Comparison of ENCODE assay signal across 24 cellular contexts in genomic region chr11:15127341-15127740, GRCh38. TPM values are rescaled to one million over a fixed set of nuclear protein-coding genes. Genes with fewer than 3 reads are reported as not detected.
DNase-seq lines count a peak whose midpoint lies in the region; ATAC-seq, FAIRE-seq and TF ChIP-seq lines count a peak whose summit lies in the region.
"Had no signal": no experiment of that assay in that cellular context is flagged by ENCODE, and none has a peak within 500 bp of the region (broad histone marks: within the 10 kb centered on the region; RNA-seq: fewer than 3 reads in every experiment).

No MANE protein-coding gene starts in this region.

- H3K79me2 ChIP-seq in keratinocyte (ENCODE audit: control insufficient read depth, insufficient read depth, low read length): no peaks in the 10 kb centered on the region

- no peak overlapping the region for H3K27ac ChIP-seq in keratinocyte (ENCODE audit: control insufficient read depth, insufficient read depth, low read length)

- H3K36me3 Mint-ChIP-seq in activated naive CD8-positive, alpha-beta T cell treated with anti-CD3 and anti-CD28 coated beads for 36 hours: no peaks in the 10 kb centered on the region
- H3K36me3 Mint-ChIP-seq: activated naive CD4-positive, alpha-beta T cell treated with anti-CD3 and anti-CD28 coated beads, Interleukin-2, amount 50 U/mL, for 24 hours; memory B cell; natural killer cell treated with Interleukin-12 subunit alpha and Interleukin-12 subunit beta and Interleukin-15 and Interleukin-18, amount 100 ng/mL, for 72 hours had no signal

- H4K20me1 ChIP-seq in keratinocyte (ENCODE audit: control insufficient read depth, extremely low read depth, insufficient read depth, low read length): no peaks in the 10 kb centered on the region

- no peak overlapping the region for H2AFZ ChIP-seq in keratinocyte (ENCODE audit: control insufficient read depth, low read length)

- no peak overlapping the region for H3K4me2 ChIP-seq in keratinocyte (ENCODE audit: control insufficient read depth, extremely low read depth, insufficient read depth, low read depth, low read length)

- no peak overlapping the region for H3K4me3 Mint-ChIP-seq in activated naive CD8-positive, alpha-beta T cell treated with anti-CD3 and anti-CD28 coated beads for 36 hours
- H3K4me3 Mint-ChIP-seq: activated naive CD4-positive, alpha-beta T cell treated with anti-CD3 and anti-CD28 coated beads, Interleukin-2, amount 50 U/mL, for 24 hours; activated T-cell treated with anti-CD3 and anti-CD28 coated beads, Interleukin-2, amount 50 U/mL, for 4 hours; effector memory CD8-positive, alpha-beta T cell; memory B cell; natural killer cell treated with Interleukin-12 subunit alpha and Interleukin-12 subunit beta and Interleukin-15 and Interleukin-18, amount 100 ng/mL, for 72 hours had no signal

- peak; percentile 84 for FAIRE-seq in keratinocyte (lab: Jason Lieb, UNC)
- FAIRE-seq: GM18507, GM19239 had no signal

- TF ChIP-seq CTCF in cardiac fibroblast (IDR thresholded peaks at IDR 0.05; ENCODE audit: low read depth, low read length): no peak
- no peak for TF ChIP-seq CTCF in keratinocyte (optimal IDR thresholded peaks at IDR 0.05 in 1 of 3, IDR thresholded peaks at IDR 0.05 in 1 of 3, conservative IDR thresholded peaks at IDR 0.05 in 1 of 3; ENCODE audit: extremely low read depth in 1 of 3, insufficient read depth in 2 of 3, low read length in 3 of 3)
- no peak for TF ChIP-seq CTCF in BE2C (IDR thresholded peaks at IDR 0.05; ENCODE audit: low read depth, low read length)

- no peaks in the 10 kb centered on the region for H3K27me3 ChIP-seq in keratinocyte (ENCODE audit: control insufficient read depth, extremely low read depth, insufficient read depth, low read length)
- H3K27me3 ChIP-seq in BE2C: no peaks in the 10 kb centered on the region
- H3K27me3 ChIP-seq: Peyer's patch had no signal

- H3K4me3 ChIP-seq in cardiac fibroblast (replicated peaks in 1 of 2; ENCODE audit: low read depth in 2 of 2, low read length in 2 of 2) (no peak overlapping the region), keratinocyte (ENCODE audit: control insufficient read depth in 2 of 3, extremely low read depth in 1 of 3, insufficient read depth in 2 of 3, low read depth in 1 of 3, low read length in 3 of 3) (no peak overlapping the region), BE2C (ENCODE audit: low read depth, low read length) (no peak overlapping the region)
- H3K4me3 ChIP-seq: Peyer's patch had no signal

- no peak overlapping the region for H3K27ac Mint-ChIP-seq in activated naive CD8-positive, alpha-beta T cell treated with anti-CD3 and anti-CD28 coated beads for 36 hours
- H3K27ac Mint-ChIP-seq: activated naive CD4-positive, alpha-beta T cell treated with anti-CD3 and anti-CD28 coated beads, Interleukin-2, amount 50 U/mL, for 24 hours; effector memory CD8-positive, alpha-beta T cell; memory B cell; natural killer cell treated with Interleukin-12 subunit alpha and Interleukin-12 subunit beta and Interleukin-15 and Interleukin-18, amount 100 ng/mL, for 72 hours had no signal

- H3K9me3 ChIP-seq in keratinocyte (ENCODE audit: control insufficient read depth, low read depth, low read length) (no peaks in the 10 kb centered on the region), BE2C (no peaks in the 10 kb centered on the region)
- H3K9me3 ChIP-seq: Peyer's patch had no signal

- DNase-seq in AG08396 (ENCODE audit: low spot score) (peak; percentile 46), LHCN-M2 (ENCODE audit: low read depth) (peak; percentile 78), cardiac fibroblast (ENCODE audit: low read depth in 2 of 2) (peak; percentile 68 to 97), keratinocyte (ENCODE audit: low read depth, low spot score) (no peak), T1000 (lab: John Stamatoyannopoulos, UW) (no peak), BE2C (no peak)
- DNase-seq in activated naive CD8-positive, alpha-beta T cell treated with anti-CD3 and anti-CD28 coated beads for 36 hours: no peak
- DNase-seq: activated CD4-positive, alpha-beta T cell treated with anti-CD3 and anti-CD28 coated beads, Interleukin-2, amount 50 U/mL, for 48 hours; activated T-cell treated with anti-CD3 and anti-CD28 coated beads, Interleukin-2, amount 50 U/mL, for 4 hours; central memory CD4-positive, alpha-beta T cell; effector memory CD8-positive, alpha-beta T cell; NCI-H1048; NCI-H2171; NCI-H748 treated with DMSO at 0.1 percent for 48 hours; Peyer's patch; substantia nigra had no signal

- H3K36me3 ChIP-seq in keratinocyte (ENCODE audit: control insufficient read depth in 2 of 2, extremely low read depth in 1 of 2, insufficient read depth in 2 of 2, low read length in 2 of 2) (no peaks in the 10 kb centered on the region), BE2C (no peaks in the 10 kb centered on the region)
- H3K36me3 ChIP-seq: Peyer's patch had no signal

- H3K4me1 Mint-ChIP-seq in activated naive CD8-positive, alpha-beta T cell treated with anti-CD3 and anti-CD28 coated beads for 36 hours: no peaks in the 10 kb centered on the region
- H3K4me1 Mint-ChIP-seq: activated naive CD4-positive, alpha-beta T cell treated with anti-CD3 and anti-CD28 coated beads, Interleukin-2, amount 50 U/mL, for 24 hours; memory B cell had no signal

- no peak overlapping the region for H3K9ac ChIP-seq in keratinocyte (ENCODE audit: control insufficient read depth, extremely low read depth, insufficient read depth, low read length)

- dilution Hi-C loops in keratinocyte (cut with MboI; ENCODE audit: extremely low pct_ligation_motif_present, low sequenced_read_pairs): no loop called here

- H3K9me3 Mint-ChIP-seq in activated naive CD8-positive, alpha-beta T cell treated with anti-CD3 and anti-CD28 coated beads for 36 hours: no peaks in the 10 kb centered on the region
- H3K9me3 Mint-ChIP-seq: activated naive CD4-positive, alpha-beta T cell treated with anti-CD3 and anti-CD28 coated beads, Interleukin-2, amount 50 U/mL, for 24 hours; activated T-cell treated with anti-CD3 and anti-CD28 coated beads, Interleukin-2, amount 50 U/mL, for 4 hours; effector memory CD8-positive, alpha-beta T cell; memory B cell; natural killer cell treated with Interleukin-12 subunit alpha and Interleukin-12 subunit beta and Interleukin-15 and Interleukin-18, amount 100 ng/mL, for 72 hours had no signal

- H3K9me1 ChIP-seq in keratinocyte (ENCODE audit: control insufficient read depth, extremely low read depth, insufficient read depth, low read length): no peaks in the 10 kb centered on the region

- peaks cover 10% of the 10 kb centered on the region for H3K27me3 Mint-ChIP-seq in activated naive CD8-positive, alpha-beta T cell treated with anti-CD3 and anti-CD28 coated beads for 36 hours

- no peak for ATAC-seq in HG02973 (IDR thresholded peaks at IDR 0.05; ENCODE audit: unreplicated experiment)
- ATAC-seq: activated T-cell treated with anti-CD3 and anti-CD28 coated beads, Interleukin-2, amount 50 U/mL, for 4 hours; effector memory CD8-positive, alpha-beta T cell had no signal

- H3K4me1 ChIP-seq in keratinocyte (ENCODE audit: control insufficient read depth, extremely low read depth, insufficient read depth, low read length) (peaks cover 19% of the 10 kb centered on the region), BE2C (no peaks in the 10 kb centered on the region)
- H3K4me1 ChIP-seq: Peyer's patch had no signal

RNA-seq across cellular contexts. Expression of gene INSC, which starts 12.6 kb away (rescaled TPM):
- 6.3 and 10.6 TPM in 2 replicates for total RNA-seq in LHCN-M2 (2014; rRNA removed)
- polyA plus RNA-seq in LHCN-M2 (2012): 0.46 TPM
- 0.08 to 0.15 TPM (median 0.13 TPM) in 3 replicates for polyA plus RNA-seq in keratinocyte
- polyA plus RNA-seq in keratinocyte (2011; ENCODE audit: low read depth): 0.59 TPM
- 0.04 and 0.08 TPM in 2 replicates for polyA plus RNA-seq in keratinocyte (2011; cell fraction: cytosol; rRNA removed)
- 0.08 TPM in 1 of 2 replicates, not detected in the other for polyA plus RNA-seq in keratinocyte (2011; cell fraction: nucleus; rRNA removed)
- 0.13 and 0.78 TPM in 2 replicates for polyA plus RNA-seq in keratinocyte (2012; ENCODE audit: low replicate concordance)
- polyA minus RNA-seq in keratinocyte: 0.26 TPM in 1 of 3 replicates, not detected in the others
- polyA minus RNA-seq in keratinocyte (2011; cell fraction: cytosol; rRNA and poly(A)+ RNA removed): not detected
- polyA minus RNA-seq in keratinocyte (2011; cell fraction: nucleus; rRNA and poly(A)+ RNA removed): not detected in 2 replicates
- polyA plus RNA-seq in BE2C (2012; ENCODE audit: insufficient read depth, insufficient read length, low read depth): not detected
- total RNA-seq in activated naive CD8-positive, alpha-beta T cell treated with anti-CD3 and anti-CD28 coated beads for 36 hours: under 1 TPM; 0.27 to 0.30 TPM
- total RNA-seq: activated T-cell treated with anti-CD3 and anti-CD28 coated beads, Interleukin-2, amount 50 U/mL, for 4 hours; pulmonary artery endothelial cell had no signal

RNA-seq across cellular contexts. Expression of gene CALCB, which starts 53.9 kb away (rescaled TPM):
- total RNA-seq in LHCN-M2 (2014; rRNA removed): not detected in 2 replicates
- polyA plus RNA-seq in LHCN-M2 (2012): not detected
- polyA plus RNA-seq in keratinocyte: not detected in 3 replicates
- polyA plus RNA-seq in keratinocyte (2011; ENCODE audit: low read depth): not detected
- polyA plus RNA-seq in keratinocyte (2011; cell fraction: cytosol; rRNA removed): not detected in 2 replicates
- not detected in 2 replicates for polyA plus RNA-seq in keratinocyte (2011; cell fraction: nucleus; rRNA removed)
- polyA plus RNA-seq in keratinocyte (2012; ENCODE audit: low replicate concordance): not detected in 2 replicates
- polyA minus RNA-seq in keratinocyte: not detected in 3 replicates
- polyA minus RNA-seq in keratinocyte (2011; cell fraction: cytosol; rRNA and poly(A)+ RNA removed): not detected
- polyA minus RNA-seq in keratinocyte (2011; cell fraction: nucleus; rRNA and poly(A)+ RNA removed): not detected in 2 replicates
- polyA plus RNA-seq in BE2C (2012; ENCODE audit: insufficient read depth, insufficient read length, low read depth): 0.56 TPM
- 1 to 10 TPM; 3.2 to 5.0 TPM for total RNA-seq in activated naive CD8-positive, alpha-beta T cell treated with anti-CD3 and anti-CD28 coated beads for 36 hours
- total RNA-seq: glomerular endothelial cell had no signal

Comparison
In these comparisons a context has a peak if more than half of its experiments do, and no peak if none do; other contexts are left out.
1. DNase-seq: peak in AG08396 (single experiment), LHCN-M2 (single experiment) and cardiac fibroblast (2 of 2); none in keratinocyte (single experiment), T1000 (single experiment), BE2C (single experiment) and activated naive CD8-positive, alpha-beta T cell treated with anti-CD3 and anti-CD28 coated beads for 36 hours (single experiment).